ENCODE assay signal across 1 cellular context in the genomic region with DNA sequence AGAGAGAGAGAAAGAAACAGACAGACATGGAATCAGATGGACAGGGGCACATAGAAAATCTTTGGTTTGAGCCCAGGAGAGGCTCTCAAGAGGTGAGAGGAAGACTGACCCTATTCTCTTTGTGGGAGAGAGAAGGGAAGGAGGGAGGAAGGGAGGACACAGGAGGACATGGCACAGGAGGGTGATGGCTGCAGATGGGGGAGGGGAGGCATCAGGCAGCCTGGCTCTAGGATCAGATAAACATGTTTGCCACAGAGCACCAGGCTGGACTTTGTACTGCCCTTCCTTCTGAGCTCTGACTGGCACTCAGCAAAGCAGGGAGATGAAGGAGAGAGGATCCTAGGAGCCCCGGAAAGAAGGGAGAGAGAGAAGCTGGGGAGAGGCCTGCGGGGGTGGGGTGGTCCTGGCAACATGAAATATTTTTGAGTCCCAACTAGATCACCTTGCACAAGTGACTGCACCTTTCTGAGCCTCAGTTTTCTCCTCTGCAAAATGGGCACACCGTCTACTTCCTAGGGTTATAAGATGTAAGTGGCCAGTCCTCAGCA.
TF ChIP-seq lines count a peak whose summit lies in the region.

No MANE protein-coding gene starts in this region.

TF ChIP-seq in HepG2, 621 proteins besides CTCF, POLR2A, EP300 and RAD21 (continued from another document and continues in another):
- no peak for TF ChIP-seq PCBP2 (optimal IDR thresholded peaks at IDR 0.05; ENCODE audit: low read depth, low read length, poor library complexity, severe bottlenecking)
- peak; percentile 60 for TF ChIP-seq NCOA2 (CRISPR knock-in tag; IDR thresholded peaks at IDR 0.05)
- no peak for TF ChIP-seq MED8 (CRISPR knock-in tag; IDR thresholded peaks at IDR 0.05; ENCODE audit: insufficient replicate concordance)
- peak; percentile 10; the same call in 1 of the 2 replicates for TF ChIP-seq HMG20A (CRISPR knock-in tag; IDR thresholded peaks at IDR 0.05; ENCODE audit: borderline replicate concordance)
- no peak for TF ChIP-seq PPARG (CRISPR knock-in tag; conservative IDR thresholded peaks at IDR 0.05)
- TF ChIP-seq SOX5 (CRISPR knock-in tag; IDR thresholded peaks at IDR 0.05; ENCODE audit: borderline replicate concordance) = peak; percentile 27; the same call in 1 of the 2 replicates
- TF ChIP-seq ZBTB20 (CRISPR knock-in tag; IDR thresholded peaks at IDR 0.05; ENCODE audit: borderline replicate concordance, low read depth) = no peak
- TF ChIP-seq ZNF747 (CRISPR knock-in tag; IDR thresholded peaks at IDR 0.05; ENCODE audit: borderline replicate concordance) = no peak
- TF ChIP-seq YEATS2 (CRISPR knock-in tag; IDR thresholded peaks at IDR 0.05; ENCODE audit: borderline replicate concordance) = no peak
- peak; percentile 89 for TF ChIP-seq HNF4A (CRISPR knock-in tag; IDR thresholded peaks at IDR 0.05)
- TF ChIP-seq CCAR2 (optimal IDR thresholded peaks at IDR 0.05; ENCODE audit: low read depth, low read length) = no peak
- peak; percentile 50; the same call in 1 of the 2 replicates for TF ChIP-seq FOXP4 (CRISPR knock-in tag; IDR thresholded peaks at IDR 0.05)
- 0 out of 2 replicates have a peak, but pooled peaks have one; percentile 47 for TF ChIP-seq JUN (CRISPR knock-in tag; IDR thresholded peaks at IDR 0.05)
- no peak for TF ChIP-seq HOXD1 (CRISPR knock-in tag; IDR thresholded peaks at IDR 0.05)
- TF ChIP-seq TOPORS (CRISPR knock-in tag; IDR thresholded peaks at IDR 0.05) = no peak
- TF ChIP-seq, protein P1, sequence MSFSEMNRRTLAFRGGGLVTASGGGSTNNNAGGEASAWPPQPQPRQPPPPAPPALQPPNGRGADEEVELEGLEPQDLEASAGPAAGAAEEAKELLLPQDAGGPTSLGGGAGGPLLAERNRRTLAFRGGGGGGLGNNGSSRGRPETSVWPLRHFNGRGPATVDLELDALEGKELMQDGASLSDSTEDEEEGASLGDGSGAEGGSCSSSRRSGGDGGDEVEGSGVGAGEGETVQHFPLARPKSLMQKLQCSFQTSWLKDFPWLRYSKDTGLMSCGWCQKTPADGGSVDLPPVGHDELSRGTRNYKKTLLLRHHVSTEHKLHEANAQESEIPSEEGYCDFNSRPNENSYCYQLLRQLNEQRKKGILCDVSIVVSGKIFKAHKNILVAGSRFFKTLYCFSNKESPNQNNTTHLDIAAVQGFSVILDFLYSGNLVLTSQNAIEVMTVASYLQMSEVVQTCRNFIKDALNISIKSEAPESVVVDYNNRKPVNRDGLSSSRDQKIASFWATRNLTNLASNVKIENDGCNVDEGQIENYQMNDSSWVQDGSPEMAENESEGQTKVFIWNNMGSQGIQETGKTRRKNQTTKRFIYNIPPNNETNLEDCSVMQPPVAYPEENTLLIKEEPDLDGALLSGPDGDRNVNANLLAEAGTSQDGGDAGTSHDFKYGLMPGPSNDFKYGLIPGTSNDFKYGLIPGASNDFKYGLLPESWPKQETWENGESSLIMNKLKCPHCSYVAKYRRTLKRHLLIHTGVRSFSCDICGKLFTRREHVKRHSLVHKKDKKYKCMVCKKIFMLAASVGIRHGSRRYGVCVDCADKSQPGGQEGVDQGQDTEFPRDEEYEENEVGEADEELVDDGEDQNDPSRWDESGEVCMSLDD (CRISPR knock-in tag; IDR thresholded peaks at IDR 0.05; ENCODE audit: borderline replicate concordance) = no peak
- TF ChIP-seq, protein P2, sequence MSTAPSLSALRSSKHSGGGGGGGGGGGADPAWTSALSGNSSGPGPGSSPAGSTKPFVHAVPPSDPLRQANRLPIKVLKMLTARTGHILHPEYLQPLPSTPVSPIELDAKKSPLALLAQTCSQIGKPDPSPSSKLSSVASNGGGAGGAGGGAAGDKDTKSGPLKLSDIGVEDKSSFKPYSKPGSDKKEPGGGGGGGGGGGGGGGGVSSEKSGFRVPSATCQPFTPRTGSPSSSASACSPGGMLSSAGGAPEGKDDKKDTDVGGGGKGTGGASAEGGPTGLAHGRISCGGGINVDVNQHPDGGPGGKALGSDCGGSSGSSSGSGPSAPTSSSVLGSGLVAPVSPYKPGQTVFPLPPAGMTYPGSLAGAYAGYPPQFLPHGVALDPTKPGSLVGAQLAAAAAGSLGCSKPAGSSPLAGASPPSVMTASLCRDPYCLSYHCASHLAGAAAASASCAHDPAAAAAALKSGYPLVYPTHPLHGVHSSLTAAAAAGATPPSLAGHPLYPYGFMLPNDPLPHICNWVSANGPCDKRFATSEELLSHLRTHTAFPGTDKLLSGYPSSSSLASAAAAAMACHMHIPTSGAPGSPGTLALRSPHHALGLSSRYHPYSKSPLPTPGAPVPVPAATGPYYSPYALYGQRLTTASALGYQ (CRISPR knock-in tag; IDR thresholded peaks at IDR 0.05) = no peak
- TF ChIP-seq RFX5 (IDR thresholded peaks at IDR 0.05; ENCODE audit: low read depth, low read length) = no peak
- 0 out of 2 replicates have a peak, but pooled peaks have one; percentile 32 for TF ChIP-seq IRF2 (CRISPR knock-in tag; IDR thresholded peaks at IDR 0.05)
- TF ChIP-seq POGZ (CRISPR knock-in tag; IDR thresholded peaks at IDR 0.05) = no peak
- no peak for TF ChIP-seq NR3C1 (CRISPR knock-in tag; IDR thresholded peaks at IDR 0.05)
- TF ChIP-seq SSRP1 (CRISPR knock-in tag; IDR thresholded peaks at IDR 0.05) = no peak
- TF ChIP-seq PTBP1 (IDR thresholded peaks at IDR 0.05; ENCODE audit: low read depth, low read length, poor library complexity, severe bottlenecking) = no peak
- TF ChIP-seq FOXO4 (CRISPR knock-in tag; conservative IDR thresholded peaks at IDR 0.05) = no peak
- TF ChIP-seq HMGXB4 (CRISPR knock-in tag; IDR thresholded peaks at IDR 0.05; ENCODE audit: borderline replicate concordance in 1 of 2, low read depth in 1 of 2) = peak in 1 of 2 experiments; percentile 42; a peak in 1 of 4 replicates
- TF ChIP-seq, protein P3, sequence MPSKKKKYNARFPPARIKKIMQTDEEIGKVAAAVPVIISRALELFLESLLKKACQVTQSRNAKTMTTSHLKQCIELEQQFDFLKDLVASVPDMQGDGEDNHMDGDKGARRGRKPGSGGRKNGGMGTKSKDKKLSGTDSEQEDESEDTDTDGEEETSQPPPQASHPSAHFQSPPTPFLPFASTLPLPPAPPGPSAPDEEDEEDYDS (CRISPR knock-in tag; IDR thresholded peaks at IDR 0.05) = 0 out of 2 replicates have a peak, but pooled peaks have one; percentile 32
- TF ChIP-seq KMT2B (CRISPR knock-in tag; IDR thresholded peaks at IDR 0.05) = no peak
- TF ChIP-seq NR2C2 (CRISPR knock-in tag; IDR thresholded peaks at IDR 0.05; ENCODE audit: borderline replicate concordance) = peak; percentile 39; the same call in 1 of the 2 replicates
- no peak for TF ChIP-seq TCF7 (IDR thresholded peaks at IDR 0.05; ENCODE audit: low read depth)
- TF ChIP-seq ZNF891 (CRISPR knock-in tag; IDR thresholded peaks at IDR 0.05) = no peak
- TF ChIP-seq ARHGAP35 (CRISPR knock-in tag; IDR thresholded peaks at IDR 0.05; ENCODE audit: borderline replicate concordance) = no peak
- no peak for TF ChIP-seq ATF6 (CRISPR knock-in tag; conservative IDR thresholded peaks at IDR 0.05)
- no peak for TF ChIP-seq ZNF101 (CRISPR knock-in tag; IDR thresholded peaks at IDR 0.05; ENCODE audit: borderline replicate concordance, low read depth)
- TF ChIP-seq HMG20B (CRISPR knock-in tag; conservative IDR thresholded peaks at IDR 0.05) = no peak
- 0 out of 2 replicates have a peak, but pooled peaks have one; percentile 27 for TF ChIP-seq NFKBIZ (CRISPR knock-in tag; IDR thresholded peaks at IDR 0.05)
- TF ChIP-seq, protein P4, sequence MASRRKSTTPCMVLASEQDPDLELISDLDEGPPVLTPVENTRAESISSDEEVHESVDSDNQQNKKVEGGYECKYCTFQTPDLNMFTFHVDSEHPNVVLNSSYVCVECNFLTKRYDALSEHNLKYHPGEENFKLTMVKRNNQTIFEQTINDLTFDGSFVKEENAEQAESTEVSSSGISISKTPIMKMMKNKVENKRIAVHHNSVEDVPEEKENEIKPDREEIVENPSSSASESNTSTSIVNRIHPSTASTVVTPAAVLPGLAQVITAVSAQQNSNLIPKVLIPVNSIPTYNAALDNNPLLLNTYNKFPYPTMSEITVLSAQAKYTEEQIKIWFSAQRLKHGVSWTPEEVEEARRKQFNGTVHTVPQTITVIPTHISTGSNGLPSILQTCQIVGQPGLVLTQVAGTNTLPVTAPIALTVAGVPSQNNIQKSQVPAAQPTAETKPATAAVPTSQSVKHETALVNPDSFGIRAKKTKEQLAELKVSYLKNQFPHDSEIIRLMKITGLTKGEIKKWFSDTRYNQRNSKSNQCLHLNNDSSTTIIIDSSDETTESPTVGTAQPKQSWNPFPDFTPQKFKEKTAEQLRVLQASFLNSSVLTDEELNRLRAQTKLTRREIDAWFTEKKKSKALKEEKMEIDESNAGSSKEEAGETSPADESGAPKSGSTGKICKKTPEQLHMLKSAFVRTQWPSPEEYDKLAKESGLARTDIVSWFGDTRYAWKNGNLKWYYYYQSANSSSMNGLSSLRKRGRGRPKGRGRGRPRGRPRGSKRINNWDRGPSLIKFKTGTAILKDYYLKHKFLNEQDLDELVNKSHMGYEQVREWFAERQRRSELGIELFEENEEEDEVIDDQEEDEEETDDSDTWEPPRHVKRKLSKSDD (CRISPR knock-in tag; IDR thresholded peaks at IDR 0.05; ENCODE audit: low read depth) = no peak
- TF ChIP-seq POGK (CRISPR knock-in tag; conservative IDR thresholded peaks at IDR 0.05) = no peak
- no peak for TF ChIP-seq IRF1 (CRISPR knock-in tag; IDR thresholded peaks at IDR 0.05; ENCODE audit: low read depth)
- peak; percentile 96 for TF ChIP-seq KDM1A (CRISPR knock-in tag; IDR thresholded peaks at IDR 0.05)
- TF ChIP-seq KLF12 (CRISPR knock-in tag; IDR thresholded peaks at IDR 0.05; ENCODE audit: borderline replicate concordance) = no peak
- TF ChIP-seq PHB2 (IDR thresholded peaks at IDR 0.05; ENCODE audit: partially characterized antibody) = no peak
